ENCODE assay signal across 16 cellular contexts in the genomic region with DNA sequence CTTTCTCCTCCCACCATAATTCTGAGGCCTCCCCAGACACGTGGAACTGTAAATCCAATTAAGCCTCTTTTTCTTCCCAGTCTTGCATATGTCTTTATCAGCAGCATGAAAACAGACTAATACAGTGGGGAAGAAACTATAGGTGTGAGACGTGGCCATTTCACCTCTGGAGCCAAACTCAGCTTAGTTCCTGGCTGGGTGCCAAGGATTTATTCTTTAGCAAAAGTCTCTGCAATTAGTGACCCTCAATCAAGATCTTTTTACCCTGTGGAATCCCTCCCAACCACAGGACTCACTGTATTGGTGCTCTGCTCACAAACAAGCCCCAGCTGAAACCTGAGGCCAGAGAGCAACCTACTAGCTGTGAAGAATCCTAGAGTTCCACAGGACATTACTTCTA. TPM values are rescaled to one million over a fixed set of nuclear protein-coding genes. Genes with fewer than 3 reads are reported as not detected.
DNase-seq lines count a peak whose midpoint lies in the region; ATAC-seq and TF ChIP-seq lines count a peak whose summit lies in the region.
"Had no signal": no experiment of that assay in that cellular context is flagged by ENCODE, and none has a peak within 500 bp of the region (broad histone marks: within the 10 kb centered on the region; RNA-seq: fewer than 3 reads in every experiment).

No MANE protein-coding gene starts in this region.

- H3K4me1 Mint-ChIP-seq in endodermal cell: peaks cover 4% of the 10 kb centered on the region

- peaks cover 38% of the 10 kb centered on the region for H3K9me3 ChIP-seq in endodermal cell (ENCODE audit: control insufficient read depth, low read length)

- no peaks in the 10 kb centered on the region for H3K36me3 ChIP-seq in endodermal cell (ENCODE audit: control insufficient read depth, insufficient read depth, low read length)
- H3K36me3 ChIP-seq: BLaER1 had no signal

- ATAC-seq in HG03108 (IDR thresholded peaks at IDR 0.05; ENCODE audit: unreplicated experiment): no peak

- no peak for TF ChIP-seq CTCF in endodermal cell (conservative IDR thresholded peaks at IDR 0.05)

- H3K9me3 Mint-ChIP-seq in endodermal cell: peaks cover 29% of the 10 kb centered on the region

- in situ Hi-C loops in KBM-7 (cut with MboI; ENCODE audit: low pct_unique_long_range_greater_than_20kb, low sequenced_read_pairs): no loop called here

- peaks cover 5% of the 10 kb centered on the region for H3K27me3 Mint-ChIP-seq in endodermal cell (ENCODE audit: insufficient read depth)

- no peak overlapping the region for H3K9ac ChIP-seq in endodermal cell (ENCODE audit: extremely low read depth, low read length, poor library complexity, severe bottlenecking)
- H3K9ac ChIP-seq: BLaER1 had no signal

- peaks cover under 1% of the 10 kb centered on the region for H3K27me3 ChIP-seq in endodermal cell (ENCODE audit: control insufficient read depth, insufficient read depth, low read length, poor library complexity, severe bottlenecking)

- H3K4me1 ChIP-seq in endodermal cell (ENCODE audit: control insufficient read depth, insufficient read depth, low read length): no peaks in the 10 kb centered on the region

- 77 to 83% methylated on average over 2 of the region's 2 CpGs for WGBS in endodermal cell (ENCODE audit: insufficient coverage in 1 of 2, insufficient read length in 1 of 2), 2 experiments

- H3K27ac Mint-ChIP-seq in endodermal cell: no peak overlapping the region
- H3K27ac Mint-ChIP-seq: CD14-positive monocyte; CD4-positive, alpha-beta memory T cell; H9 had no signal

- H3K4me3 ChIP-seq in endodermal cell (ENCODE audit: low read length): peak overlapping the region; percentile 32
- H3K4me3 ChIP-seq: BLaER1 had no signal

- no peak overlapping the region for H3K4me3 Mint-ChIP-seq in endodermal cell
- H3K4me3 Mint-ChIP-seq: CD14-positive monocyte; CD4-positive, alpha-beta memory T cell; H9 had no signal

- DNase-seq in NCI-H1105 treated with DMSO at 0.1 percent for 48 hours (lab: John Stamatoyannopoulos, UW) (peak; percentile 2), NCI-H1105 (lab: John Stamatoyannopoulos, UW) (no peak), NCI-H82 (lab: John Stamatoyannopoulos, UW) (peak; percentile 10), NCI-H82 treated with DMSO at 0.1 percent for 48 hours (lab: John Stamatoyannopoulos, UW; ENCODE audit: unreplicated experiment) (no peak), KBM-7 (peak; percentile 9), endodermal cell (no peak)
- DNase-seq: 8988T; Calu3; CD4-positive, alpha-beta memory T cell; H9 had no signal

- H3K27ac ChIP-seq in endodermal cell (ENCODE audit: low read depth, low read length): no peak overlapping the region
- H3K27ac ChIP-seq: BLaER1 had no signal

- peaks cover 4% of the 10 kb centered on the region for H3K36me3 Mint-ChIP-seq in endodermal cell (ENCODE audit: low read depth)
- H3K36me3 Mint-ChIP-seq: CD14-positive monocyte; CD4-positive, alpha-beta memory T cell had no signal

RNA-seq across cellular contexts. Expression of a gene that starts 28.1 kb away (rescaled TPM):
- under 1 TPM; 0.42 to 0.86 TPM for total RNA-seq in endodermal cell
- polyA plus RNA-seq in endodermal cell (2013, experiment 1 of 2): not detected
- polyA plus RNA-seq in endodermal cell (2013, experiment 2 of 2): not detected
- total RNA-seq: A673; Calu3; CD4-positive, alpha-beta memory T cell; HT-29 had no signal
- polyA plus RNA-seq: AG04450; CD4-positive, alpha-beta memory T cell had no signal

Comparison
In these comparisons a context has a peak if more than half of its experiments do, and no peak if none do; other contexts are left out.
1. DNase-seq: peak in NCI-H1105 treated with DMSO at 0.1 percent for 48 hours (single experiment), NCI-H82 (single experiment) and KBM-7 (single experiment); none in NCI-H1105 (single experiment), NCI-H82 treated with DMSO at 0.1 percent for 48 hours (single experiment) and endodermal cell (single experiment).